13 cellular contexts compared by ENCODE assay signal in genomic region chr18:61998957-61999356, GRCh38.
DNase-seq lines count a peak whose midpoint lies in the region; ATAC-seq and TF ChIP-seq lines count a peak whose summit lies in the region.
"Had no signal": no experiment of that assay in that cellular context is flagged by ENCODE, and none has a peak within 500 bp of the region (broad histone marks: within the 10 kb centered on the region; RNA-seq: fewer than 3 reads in every experiment).

No MANE protein-coding gene starts in this region.

- peaks cover 2% of the 10 kb centered on the region for H3K27me3 Mint-ChIP-seq in stimulated activated memory B cell treated with anti-CD40 and anti-IgM and Interleukin-4, amounts not matched to agents 10 μg/mL and 1 μg/mL and 100 μg/mL, for 72 hours
- H3K27me3 Mint-ChIP-seq: brain had no signal

- peak; percentile 90 for ATAC-seq in SK-N-SH treated with all-trans-retinoic acid at 6 μM for 48 hours
- peak; percentile 48 for ATAC-seq in stimulated activated effector memory CD8-positive, alpha-beta T cell treated with anti-CD3 and anti-CD28 coated beads, Interleukin-12 subunit alpha, Interleukin-12 subunit beta, amount 100 ng/mL, for 72 hours
- ATAC-seq in stimulated activated memory B cell treated with anti-CD40 and anti-IgM and Interleukin-4, amounts not matched to agents 10 μg/mL and 1 μg/mL and 100 μg/mL, for 72 hours, result no peak
- no peak for ATAC-seq in sciatic nerve
- ATAC-seq: HepG2 had no signal

- peaks cover 9% of the 10 kb centered on the region for H3K4me1 Mint-ChIP-seq in stimulated activated effector memory CD8-positive, alpha-beta T cell treated with anti-CD3 and anti-CD28 coated beads, Interleukin-12 subunit alpha, Interleukin-12 subunit beta, amount 100 ng/mL, for 72 hours
- no peaks in the 10 kb centered on the region for H3K4me1 Mint-ChIP-seq in stimulated activated memory B cell treated with anti-CD40 and anti-IgM and Interleukin-4, amounts not matched to agents 10 μg/mL and 1 μg/mL and 100 μg/mL, for 72 hours

- H3K4me3 Mint-ChIP-seq in stimulated activated effector memory CD8-positive, alpha-beta T cell treated with anti-CD3 and anti-CD28 coated beads, Interleukin-12 subunit alpha, Interleukin-12 subunit beta, amount 100 ng/mL, for 72 hours, result no peak overlapping the region
- no peak overlapping the region for H3K4me3 Mint-ChIP-seq in stimulated activated memory B cell treated with anti-CD40 and anti-IgM and Interleukin-4, amounts not matched to agents 10 μg/mL and 1 μg/mL and 100 μg/mL, for 72 hours
- H3K4me3 Mint-ChIP-seq: brain had no signal

- intact Hi-C loops in sciatic nerve (cut with DNase I), result no loop called here

- H3K27ac Mint-ChIP-seq in stimulated activated effector memory CD8-positive, alpha-beta T cell treated with anti-CD3 and anti-CD28 coated beads, Interleukin-12 subunit alpha, Interleukin-12 subunit beta, amount 100 ng/mL, for 72 hours, result no peak overlapping the region
- H3K27ac Mint-ChIP-seq in stimulated activated memory B cell treated with anti-CD40 and anti-IgM and Interleukin-4, amounts not matched to agents 10 μg/mL and 1 μg/mL and 100 μg/mL, for 72 hours, result no peak overlapping the region

- H3K36me3 Mint-ChIP-seq in stimulated activated effector memory CD8-positive, alpha-beta T cell treated with anti-CD3 and anti-CD28 coated beads, Interleukin-12 subunit alpha, Interleukin-12 subunit beta, amount 100 ng/mL, for 72 hours, result no peaks in the 10 kb centered on the region
- no peaks in the 10 kb centered on the region for H3K36me3 Mint-ChIP-seq in stimulated activated memory B cell treated with anti-CD40 and anti-IgM and Interleukin-4, amounts not matched to agents 10 μg/mL and 1 μg/mL and 100 μg/mL, for 72 hours

- TF ChIP-seq CTCF in fibroblast of the aortic adventitia (IDR thresholded peaks at IDR 0.05; ENCODE audit: insufficient read depth, low read length), result no peak

- H3K9me3 Mint-ChIP-seq in stimulated activated effector memory CD8-positive, alpha-beta T cell treated with anti-CD3 and anti-CD28 coated beads, Interleukin-12 subunit alpha, Interleukin-12 subunit beta, amount 100 ng/mL, for 72 hours, result peaks cover 5% of the 10 kb centered on the region
- peaks cover 16% of the 10 kb centered on the region for H3K9me3 Mint-ChIP-seq in stimulated activated memory B cell treated with anti-CD40 and anti-IgM and Interleukin-4, amounts not matched to agents 10 μg/mL and 1 μg/mL and 100 μg/mL, for 72 hours

- DNase-seq in SIG-M5 treated with dmso at 0.1 percent for 504 hours (lab: John Stamatoyannopoulos, UW; ENCODE audit: unreplicated experiment) (peak; percentile 17), SIG-M5 (lab: John Stamatoyannopoulos, UW) (no peak), fibroblast of the aortic adventitia (ENCODE audit: low read depth) (peak; percentile 85), sciatic nerve (ENCODE audit: low spot score) (no peak), activated T-cell treated with anti-CD3 and anti-CD28 coated beads for 4 hours (no peak)
- no peak for DNase-seq in stimulated activated effector memory CD8-positive, alpha-beta T cell treated with anti-CD3 and anti-CD28 coated beads, Interleukin-12 subunit alpha, Interleukin-12 subunit beta, amount 100 ng/mL, for 72 hours (ENCODE audit: low spot score in 2 of 2)
- DNase-seq: ACHN, NCI-H2171 had no signal

- H3K4me3 ChIP-seq in fibroblast of the aortic adventitia (ENCODE audit: low read depth, low read length), result no peak overlapping the region
- H3K4me3 ChIP-seq: tibial nerve had no signal

TF ChIP-seq in SK-N-SH treated with all-trans-retinoic acid at 6 μM for 48 hours, 23 proteins besides CTCF, POLR2A, EP300 and RAD21:
- TF ChIP-seq, protein P1, sequence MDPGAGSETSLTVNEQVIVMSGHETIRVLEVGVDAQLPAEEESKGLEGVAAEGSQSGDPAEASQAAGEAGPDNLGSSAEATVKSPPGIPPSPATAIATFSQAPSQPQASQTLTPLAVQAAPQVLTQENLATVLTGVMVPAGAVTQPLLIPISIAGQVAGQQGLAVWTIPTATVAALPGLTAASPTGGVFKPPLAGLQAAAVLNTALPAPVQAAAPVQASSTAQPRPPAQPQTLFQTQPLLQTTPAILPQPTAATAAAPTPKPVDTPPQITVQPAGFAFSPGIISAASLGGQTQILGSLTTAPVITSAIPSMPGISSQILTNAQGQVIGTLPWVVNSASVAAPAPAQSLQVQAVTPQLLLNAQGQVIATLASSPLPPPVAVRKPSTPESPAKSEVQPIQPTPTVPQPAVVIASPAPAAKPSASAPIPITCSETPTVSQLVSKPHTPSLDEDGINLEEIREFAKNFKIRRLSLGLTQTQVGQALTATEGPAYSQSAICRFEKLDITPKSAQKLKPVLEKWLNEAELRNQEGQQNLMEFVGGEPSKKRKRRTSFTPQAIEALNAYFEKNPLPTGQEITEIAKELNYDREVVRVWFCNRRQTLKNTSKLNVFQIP (CRISPR knock-in tag; IDR thresholded peaks at IDR 0.05; ENCODE audit: borderline replicate concordance, low read depth), result no peak
- TF ChIP-seq CSDC2 (CRISPR knock-in tag; IDR thresholded peaks at IDR 0.05), result no peak
- no peak for TF ChIP-seq SNAI2 (CRISPR knock-in tag; IDR thresholded peaks at IDR 0.05)
- TF ChIP-seq ZFP3 (CRISPR knock-in tag; IDR thresholded peaks at IDR 0.05), result no peak
- TF ChIP-seq ZC3H10 (CRISPR knock-in tag; IDR thresholded peaks at IDR 0.05), result no peak
- no peak for TF ChIP-seq ESRRG (CRISPR knock-in tag; IDR thresholded peaks at IDR 0.05)
- TF ChIP-seq RARB (CRISPR knock-in tag; IDR thresholded peaks at IDR 0.05), result no peak
- no peak for TF ChIP-seq TSHZ2 (CRISPR knock-in tag; IDR thresholded peaks at IDR 0.05)
- no peak for TF ChIP-seq ARNTL (CRISPR knock-in tag; IDR thresholded peaks at IDR 0.05; ENCODE audit: borderline replicate concordance, low read depth)
- TF ChIP-seq PPARA (CRISPR knock-in tag; IDR thresholded peaks at IDR 0.05; ENCODE audit: borderline replicate concordance), result no peak
- TF ChIP-seq, protein P2, sequence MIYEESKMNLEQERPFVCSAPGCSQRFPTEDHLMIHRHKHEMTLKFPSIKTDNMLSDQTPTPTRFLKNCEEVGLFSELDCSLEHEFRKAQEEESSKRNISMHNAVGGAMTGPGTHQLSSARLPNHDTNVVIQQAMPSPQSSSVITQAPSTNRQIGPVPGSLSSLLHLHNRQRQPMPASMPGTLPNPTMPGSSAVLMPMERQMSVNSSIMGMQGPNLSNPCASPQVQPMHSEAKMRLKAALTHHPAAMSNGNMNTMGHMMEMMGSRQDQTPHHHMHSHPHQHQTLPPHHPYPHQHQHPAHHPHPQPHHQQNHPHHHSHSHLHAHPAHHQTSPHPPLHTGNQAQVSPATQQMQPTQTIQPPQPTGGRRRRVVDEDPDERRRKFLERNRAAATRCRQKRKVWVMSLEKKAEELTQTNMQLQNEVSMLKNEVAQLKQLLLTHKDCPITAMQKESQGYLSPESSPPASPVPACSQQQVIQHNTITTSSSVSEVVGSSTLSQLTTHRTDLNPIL (CRISPR knock-in tag; IDR thresholded peaks at IDR 0.05; ENCODE audit: low read depth), result no peak
- no peak for TF ChIP-seq ZNF565 (CRISPR knock-in tag; conservative IDR thresholded peaks at IDR 0.05; ENCODE audit: low read depth)
- TF ChIP-seq OSR1 (CRISPR knock-in tag; IDR thresholded peaks at IDR 0.05), result no peak
- no peak for TF ChIP-seq ZNF8 (CRISPR knock-in tag; IDR thresholded peaks at IDR 0.05)
- TF ChIP-seq ISL1 (CRISPR knock-in tag; IDR thresholded peaks at IDR 0.05), result no peak
- no peak for TF ChIP-seq ZNF70 (CRISPR knock-in tag; IDR thresholded peaks at IDR 0.05)
- no peak for TF ChIP-seq GLIS3 (CRISPR knock-in tag; IDR thresholded peaks at IDR 0.05)
- no peak for TF ChIP-seq BACH2 (CRISPR knock-in tag; IDR thresholded peaks at IDR 0.05; ENCODE audit: borderline replicate concordance)

Comparison
In these comparisons a context has a peak if more than half of its experiments do, and no peak if none do; other contexts are left out.
1. DNase-seq: peak in SIG-M5 treated with dmso at 0.1 percent for 504 hours (single experiment) and fibroblast of the aortic adventitia (single experiment); none in SIG-M5 (single experiment), stimulated activated effector memory CD8-positive, alpha-beta T cell treated with anti-CD3 and anti-CD28 coated beads, Interleukin-12 subunit alpha, Interleukin-12 subunit beta, amount 100 ng/mL, for 72 hours (0 of 2), sciatic nerve (single experiment) and activated T-cell treated with anti-CD3 and anti-CD28 coated beads for 4 hours (single experiment).
2. ATAC-seq: peak in SK-N-SH treated with all-trans-retinoic acid at 6 μM for 48 hours (single experiment) and stimulated activated effector memory CD8-positive, alpha-beta T cell treated with anti-CD3 and anti-CD28 coated beads, Interleukin-12 subunit alpha, Interleukin-12 subunit beta, amount 100 ng/mL, for 72 hours (single experiment); none in stimulated activated memory B cell treated with anti-CD40 and anti-IgM and Interleukin-4, amounts not matched to agents 10 μg/mL and 1 μg/mL and 100 μg/mL, for 72 hours (single experiment) and sciatic nerve (single experiment).